Comparison of ENCODE assay signal across 8 cellular contexts in the genomic region with DNA sequence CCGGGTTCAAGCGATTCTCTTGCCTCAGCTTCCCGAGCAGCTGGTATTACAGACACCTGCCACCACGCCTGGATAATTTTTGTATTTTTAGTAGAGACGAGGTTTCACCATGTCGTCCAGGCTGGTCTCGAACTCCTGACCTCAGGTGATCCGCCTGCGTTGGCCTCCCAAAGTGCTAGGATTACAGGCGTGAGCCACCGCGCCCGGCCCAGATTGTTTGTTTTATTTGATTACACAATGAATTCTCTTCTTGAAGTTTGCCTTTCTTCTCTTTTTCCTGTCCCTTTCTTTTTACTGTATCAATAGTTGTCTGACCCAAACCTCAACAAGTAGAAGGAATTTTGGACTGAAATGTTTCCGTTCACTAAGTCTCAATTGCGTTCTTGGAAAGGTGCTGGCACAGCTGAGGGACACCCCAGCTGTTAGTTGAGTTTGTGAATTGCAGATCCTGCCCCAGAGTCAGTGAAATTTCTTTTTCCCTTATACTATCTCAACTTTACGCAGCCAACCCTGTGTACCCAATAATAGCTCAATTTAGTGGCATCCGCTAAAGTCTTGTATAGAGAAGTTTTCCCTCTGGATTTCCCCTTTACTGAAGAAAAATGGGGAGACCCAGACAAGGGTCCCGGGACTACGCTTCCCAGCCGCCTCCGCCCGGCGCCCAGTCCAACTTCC. TPM values are rescaled to one million over a fixed set of nuclear protein-coding genes. Genes with fewer than 3 reads are reported as not detected.
DNase-seq lines count a peak whose midpoint lies in the region; ATAC-seq and TF ChIP-seq lines count a peak whose summit lies in the region.

No MANE protein-coding gene starts in this region.

- no peak overlapping the region for H3K27ac ChIP-seq in SK-N-SH (ENCODE audit: low read depth in 2 of 2, low read length in 1 of 2)
- peak overlapping the region in 3 of 4 donors; percentile 22 to 87 (median 55) for H3K27ac ChIP-seq in gastroesophageal sphincter

- no peak for TF ChIP-seq CTCF in SK-N-SH (IDR thresholded peaks at IDR 0.05)
- no peak for TF ChIP-seq CTCF in WTC11 (IDR thresholded peaks at IDR 0.05)
- TF ChIP-seq CTCF in gastroesophageal sphincter (IDR thresholded peaks at IDR 0.05): no peak

- peaks cover 10% of the 10 kb centered on the region for H3K27me3 Mint-ChIP-seq in WTC11 (ENCODE audit: low read depth)
- no peaks in the 10 kb centered on the region for H3K27me3 Mint-ChIP-seq in stimulated activated memory B cell treated with anti-CD40 and anti-IgM and Interleukin-4, amounts not matched to agents 10 μg/mL and 1 μg/mL and 100 μg/mL, for 72 hours

- peaks cover 20% of the 10 kb centered on the region for H3K79me2 ChIP-seq in SK-N-SH (ENCODE audit: insufficient read depth)

- WGBS in SK-N-SH (ENCODE audit: low lambda C conversion rate): 62% methylated on average over 17 of the region's 23 CpGs
- whole genome bisulfite sequencing in gastroesophageal sphincter (ENCODE audit: low coverage in 1 of 2), 2 donors: 68% methylated on average over 5 to 10 of the region's 23 CpGs

- H3K4me3 ChIP-seq in SK-N-SH (ENCODE audit: low read depth in 2 of 2, low read length in 1 of 2) (no peak overlapping the region), gastroesophageal sphincter (peak overlapping the region in 1 of 2 donors; percentile 76)

- H3K9me2 ChIP-seq in SK-N-SH: no peaks in the 10 kb centered on the region

- 0 out of 2 replicates have a peak overlapping the region, but pooled peaks have one; percentile 15 for H3K4me2 ChIP-seq in SK-N-SH

- TF ChIP-seq EP300 in SK-N-SH (IDR thresholded peaks at IDR 0.05; ENCODE audit: borderline replicate concordance in 1 of 2, low read depth in 1 of 2, low read length in 1 of 2) (no peak), gastroesophageal sphincter (IDR thresholded peaks at IDR 0.05) (no peak)

- DNase-seq in SK-N-SH (no peak), WTC11 (ENCODE audit: low spot score) (no peak), GM19238 (ENCODE audit: insufficient read length, low spot score) (no peak), posterior cingulate gyrus (no peak), NCI-H2227 (lab: John Stamatoyannopoulos, UW; ENCODE audit: unreplicated experiment) (no peak)

- intact Hi-C loops in posterior cingulate gyrus (cut with DNase I): loop anchor here (10.0 kb wide), 1 partner anchor 203 kb away; the partner anchor contains the start of gene MAMLD1

- peak overlapping the region; percentile 99 for H3K27ac Mint-ChIP-seq in WTC11
- peak overlapping the region; percentile 40 for H3K27ac Mint-ChIP-seq in stimulated activated memory B cell treated with anti-CD40 and anti-IgM and Interleukin-4, amounts not matched to agents 10 μg/mL and 1 μg/mL and 100 μg/mL, for 72 hours

- H3K4me1 Mint-ChIP-seq in WTC11: peaks cover 55% of the 10 kb centered on the region
- peaks cover 31% of the 10 kb centered on the region for H3K4me1 Mint-ChIP-seq in stimulated activated memory B cell treated with anti-CD40 and anti-IgM and Interleukin-4, amounts not matched to agents 10 μg/mL and 1 μg/mL and 100 μg/mL, for 72 hours

- no peak for TF ChIP-seq RAD21 in SK-N-SH (IDR thresholded peaks at IDR 0.05; ENCODE audit: low read length)

- H3K9me3 Mint-ChIP-seq in WTC11: no peaks in the 10 kb centered on the region
- no peaks in the 10 kb centered on the region for H3K9me3 Mint-ChIP-seq in stimulated activated memory B cell treated with anti-CD40 and anti-IgM and Interleukin-4, amounts not matched to agents 10 μg/mL and 1 μg/mL and 100 μg/mL, for 72 hours

- CTCF ChIA-PET in SK-N-SH (lab: Yijun Ruan, JAX): no interaction called here
- CTCF ChIA-PET in WTC11 (lab: Charles Lee): interaction anchor here (0.6 to 1.4 kb wide), 4 partner anchors 23 to 629 kb away, joined by 3 to 9 read pairs (median 3); partner anchors contain the start of gene EOLA2

- H3K27me3 ChIP-seq in SK-N-SH (ENCODE audit: insufficient read depth) (no peaks in the 10 kb centered on the region), gastroesophageal sphincter (no peaks in the 10 kb centered on the region)

- no peaks in the 10 kb centered on the region for H3F3A ChIP-seq in SK-N-SH (replicated peaks; ENCODE audit: insufficient read depth)

- H3K36me3 Mint-ChIP-seq in WTC11: no peaks in the 10 kb centered on the region
- H3K36me3 Mint-ChIP-seq in stimulated activated memory B cell treated with anti-CD40 and anti-IgM and Interleukin-4, amounts not matched to agents 10 μg/mL and 1 μg/mL and 100 μg/mL, for 72 hours: no peaks in the 10 kb centered on the region

- H3K9me3 ChIP-seq in SK-N-SH (no peaks in the 10 kb centered on the region), gastroesophageal sphincter (no peaks in the 10 kb centered on the region)

- TF ChIP-seq POLR2A in gastroesophageal sphincter (IDR thresholded peaks at IDR 0.05): no peak

- ATAC-seq in SK-N-SH treated with all-trans-retinoic acid at 6 μM for 48 hours: no peak; the same call in 1 of the 3 replicates
- ATAC-seq in WTC11: no peak
- ATAC-seq in gastroesophageal sphincter: no peak
- ATAC-seq in stimulated activated memory B cell treated with anti-CD40 and anti-IgM and Interleukin-4, amounts not matched to agents 10 μg/mL and 1 μg/mL and 100 μg/mL, for 72 hours: no peak

- H3K36me3 ChIP-seq in SK-N-SH (replicated peaks in 1 of 2; ENCODE audit: control insufficient read depth in 1 of 2, insufficient read depth in 2 of 2, low read length in 1 of 2) (no peaks in the 10 kb centered on the region), gastroesophageal sphincter (no peaks in the 10 kb centered on the region)

- peak overlapping the region; percentile 92 for H2AFZ ChIP-seq in SK-N-SH (ENCODE audit: low read depth)

- H3K4me3 Mint-ChIP-seq in WTC11: peak overlapping the region; percentile 45
- peak overlapping the region; percentile 80 for H3K4me3 Mint-ChIP-seq in stimulated activated memory B cell treated with anti-CD40 and anti-IgM and Interleukin-4, amounts not matched to agents 10 μg/mL and 1 μg/mL and 100 μg/mL, for 72 hours

- H3K4me1 ChIP-seq in SK-N-SH (ENCODE audit: control insufficient read depth in 1 of 2, insufficient read depth in 2 of 2, low read depth in 1 of 2, low read length in 1 of 2) (no peaks in the 10 kb centered on the region; a peak in 1 of 4 replicates), gastroesophageal sphincter (peaks cover 0 to 18% (median 0%) of the 10 kb centered on the region in 3 donors)

- POLR2A ChIA-PET in SK-N-SH (lab: Yijun Ruan, JAX) (no interaction called here), WTC11 (lab: Charles Lee) (interaction anchor here (0.6 to 1.9 kb wide), 3 partner anchors 18 to 628 kb away, joined by 3 to 6 read pairs (median 3); no protein-coding TSS in a partner anchor)

- no peaks in the 10 kb centered on the region for H4K20me1 ChIP-seq in SK-N-SH (ENCODE audit: insufficient read depth)

- no peak overlapping the region for H3K9ac ChIP-seq in SK-N-SH

TF ChIP-seq in SK-N-SH, 30 proteins besides CTCF, POLR2A, EP300 and RAD21:
- TF ChIP-seq MXI1 (IDR thresholded peaks at IDR 0.05; ENCODE audit: low read depth, low read length) (no peak), GATA2 (CRISPR knock-in tag; IDR thresholded peaks at IDR 0.05) (no peak), GABPA (IDR thresholded peaks at IDR 0.05; ENCODE audit: low read depth) (peak; percentile 58), FOSL2 (IDR thresholded peaks at IDR 0.05; ENCODE audit: borderline replicate concordance, low read depth) (no peak)

TF ChIP-seq in SK-N-SH treated with all-trans-retinoic acid at 6 μM for 48 hours, 23 proteins besides CTCF, POLR2A, EP300 and RAD21 (continues in another document):
- TF ChIP-seq ZNF565 (CRISPR knock-in tag; conservative IDR thresholded peaks at IDR 0.05; ENCODE audit: low read depth) (no peak), PPARA (CRISPR knock-in tag; IDR thresholded peaks at IDR 0.05; ENCODE audit: borderline replicate concordance) (no peak), ZC3H10 (CRISPR knock-in tag; IDR thresholded peaks at IDR 0.05) (no peak), BACH2 (CRISPR knock-in tag; IDR thresholded peaks at IDR 0.05; ENCODE audit: borderline replicate concordance) (no peak), ZFP30 (CRISPR knock-in tag; IDR thresholded peaks at IDR 0.05) (no peak), ZNF8 (CRISPR knock-in tag; IDR thresholded peaks at IDR 0.05) (no peak), CREB5 (CRISPR knock-in tag; IDR thresholded peaks at IDR 0.05; ENCODE audit: low read depth) (no peak)

TF ChIP-seq in WTC11, 78 proteins besides CTCF, POLR2A, EP300 and RAD21 (continues in another document):
- TF ChIP-seq, protein P1, sequence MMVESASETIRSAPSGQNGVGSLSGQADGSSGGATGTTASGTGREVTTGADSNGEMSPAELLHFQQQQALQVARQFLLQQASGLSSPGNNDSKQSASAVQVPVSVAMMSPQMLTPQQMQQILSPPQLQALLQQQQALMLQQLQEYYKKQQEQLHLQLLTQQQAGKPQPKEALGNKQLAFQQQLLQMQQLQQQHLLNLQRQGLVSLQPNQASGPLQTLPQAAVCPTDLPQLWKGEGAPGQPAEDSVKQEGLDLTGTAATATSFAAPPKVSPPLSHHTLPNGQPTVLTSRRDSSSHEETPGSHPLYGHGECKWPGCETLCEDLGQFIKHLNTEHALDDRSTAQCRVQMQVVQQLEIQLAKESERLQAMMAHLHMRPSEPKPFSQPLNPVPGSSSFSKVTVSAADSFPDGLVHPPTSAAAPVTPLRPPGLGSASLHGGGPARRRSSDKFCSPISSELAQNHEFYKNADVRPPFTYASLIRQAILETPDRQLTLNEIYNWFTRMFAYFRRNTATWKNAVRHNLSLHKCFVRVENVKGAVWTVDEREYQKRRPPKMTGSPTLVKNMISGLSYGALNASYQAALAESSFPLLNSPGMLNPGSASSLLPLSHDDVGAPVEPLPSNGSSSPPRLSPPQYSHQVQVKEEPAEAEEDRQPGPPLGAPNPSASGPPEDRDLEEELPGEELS (CRISPR knock-in tag; IDR thresholded peaks at IDR 0.05): no peak
- no peak for TF ChIP-seq ZMAT4 (CRISPR knock-in tag; IDR thresholded peaks at IDR 0.05)

RNA-seq across cellular contexts. Expression of gene MTM1, which starts 0.6 kb away (rescaled TPM):
- polyA plus RNA-seq in SK-N-SH (2012; rRNA removed): 2.7 and 3.0 TPM in 2 replicates
- polyA plus RNA-seq in SK-N-SH (2012; cell fraction: cytosol; rRNA removed): 3.4 and 4.3 TPM in 2 replicates
- 2.2 and 4.4 TPM in 2 replicates for polyA plus RNA-seq in SK-N-SH (2012; cell fraction: nucleus; rRNA removed)
- 7.6 to 10.4 TPM (median 8.6 TPM) in 3 replicates for total RNA-seq in WTC11 (2021)
- 10 to 100 TPM; 10.5 to 32.7 (median 14.3) TPM for total RNA-seq in gastroesophageal sphincter

Comparison
In these comparisons a context has a peak if more than half of its experiments do, and no peak if none do; other contexts are left out.
1. H3K27ac ChIP-seq: peak in gastroesophageal sphincter (3 of 4); none in SK-N-SH (0 of 2).